Comparison of ENCODE assay signal across 20 cellular contexts in genomic region chr2:69994166-69994565, GRCh38.
"Had no signal": no experiment of that assay in that cellular context is flagged by ENCODE, and none has a peak within 500 bp of the region (broad histone marks: within the 10 kb centered on the region; RNA-seq: fewer than 3 reads in every experiment).

No MANE protein-coding gene starts in this region.

- H3K27ac Mint-ChIP-seq: activated B cell treated with CpG ODN at 0.5 μM for 24 hours; activated CD4-positive, alpha-beta T cell treated with anti-CD3 and anti-CD28 coated beads for 36 hours; dendritic cell treated with granulocyte-macrophage colony-stimulating factor and Interleukin-4, amounts not matched to agents 40 ng/mL and 50 ng/mL, for 4 days; stimulated activated effector memory CD8-positive, alpha-beta T cell treated with anti-CD3 and anti-CD28 coated beads, Interleukin-12 subunit alpha, Interleukin-12 subunit beta, amount 100 ng/mL, for 72 hours; stimulated activated naive CD8-positive, alpha-beta T cell treated with anti-CD3 and anti-CD28 coated beads, Interleukin-15, amount 100 ng/mL, for 72 hours had no signal

- H3K27ac ChIP-seq: ovary, psoas muscle, right atrium auricular region, skin epidermis, transverse colon, vagina had no signal

- H3K4me1 ChIP-seq: psoas muscle, right atrium auricular region had no signal

- H3K27me3 ChIP-seq: ovary, right atrium auricular region, transverse colon, vagina had no signal

- ATAC-seq: activated CD4-positive, alpha-beta T cell treated with anti-CD3 and anti-CD28 coated beads for 36 hours; left cardiac atrium; natural killer cell treated with Interleukin-12 subunit alpha and Interleukin-12 subunit beta and Interleukin-15 and Interleukin-18, amount 100 ng/mL, for 72 hours; psoas muscle; stimulated activated effector memory CD8-positive, alpha-beta T cell treated with anti-CD3 and anti-CD28 coated beads, Interleukin-12 subunit alpha, Interleukin-12 subunit beta, amount 100 ng/mL, for 72 hours; stimulated activated naive CD8-positive, alpha-beta T cell treated with anti-CD3 and anti-CD28 coated beads, Interleukin-15, amount 100 ng/mL, for 72 hours had no signal

- H3K36me3 ChIP-seq: ovary, transverse colon had no signal

- DNase-seq: activated B cell treated with CpG ODN at 0.5 μM for 24 hours; activated CD4-positive, alpha-beta T cell treated with anti-CD3 and anti-CD28 coated beads for 36 hours; activated CD4-positive, alpha-beta T cell treated with anti-CD3 and anti-CD28 coated beads, Interleukin-2, amount 50 U/mL, for 4 hours; activated naive CD4-positive, alpha-beta T cell; activated T-cell treated with anti-CD3 and anti-CD28 coated beads for 4 hours; effector CD4-positive, alpha-beta T cell; foreskin melanocyte; left cardiac atrium; psoas muscle; stimulated activated CD4-positive, alpha-beta T cell treated with anti-CD3 and anti-CD28 coated beads, Interleukin-1b, Interleukin-23, amount 100 ng/mL, for 48 hours; stimulated activated naive CD8-positive, alpha-beta T cell treated with anti-CD3 and anti-CD28 coated beads, Interleukin-15, amount 100 ng/mL, for 72 hours; T-helper 9 cell; transverse colon had no signal

- H3K9me3 Mint-ChIP-seq: activated B cell treated with CpG ODN at 0.5 μM for 24 hours; dendritic cell treated with granulocyte-macrophage colony-stimulating factor and Interleukin-4, amounts not matched to agents 40 ng/mL and 50 ng/mL, for 4 days; natural killer cell treated with Interleukin-12 subunit alpha and Interleukin-12 subunit beta and Interleukin-15 and Interleukin-18, amount 100 ng/mL, for 72 hours; stimulated activated effector memory CD8-positive, alpha-beta T cell treated with anti-CD3 and anti-CD28 coated beads, Interleukin-12 subunit alpha, Interleukin-12 subunit beta, amount 100 ng/mL, for 72 hours; stimulated activated naive CD8-positive, alpha-beta T cell treated with anti-CD3 and anti-CD28 coated beads, Interleukin-15, amount 100 ng/mL, for 72 hours had no signal

- H3K27me3 Mint-ChIP-seq: activated B cell treated with CpG ODN at 0.5 μM for 24 hours; activated CD4-positive, alpha-beta T cell treated with anti-CD3 and anti-CD28 coated beads for 36 hours; dendritic cell treated with granulocyte-macrophage colony-stimulating factor and Interleukin-4, amounts not matched to agents 40 ng/mL and 50 ng/mL, for 4 days; natural killer cell treated with Interleukin-12 subunit alpha and Interleukin-12 subunit beta and Interleukin-15 and Interleukin-18, amount 100 ng/mL, for 72 hours; stimulated activated naive CD8-positive, alpha-beta T cell treated with anti-CD3 and anti-CD28 coated beads, Interleukin-15, amount 100 ng/mL, for 72 hours had no signal

- H3K4me3 ChIP-seq: ovary, psoas muscle, right atrium auricular region, skin epidermis, transverse colon, vagina had no signal

- H3K36me3 Mint-ChIP-seq: natural killer cell treated with Interleukin-12 subunit alpha and Interleukin-12 subunit beta and Interleukin-15 and Interleukin-18, amount 100 ng/mL, for 72 hours had no signal

- H3K4me1 Mint-ChIP-seq: activated B cell treated with CpG ODN at 0.5 μM for 24 hours had no signal

- H3K9me3 ChIP-seq: ovary, psoas muscle, right atrium auricular region, transverse colon, vagina had no signal

- H3K4me3 Mint-ChIP-seq: activated B cell treated with CpG ODN at 0.5 μM for 24 hours; activated CD4-positive, alpha-beta T cell treated with anti-CD3 and anti-CD28 coated beads for 36 hours; dendritic cell treated with granulocyte-macrophage colony-stimulating factor and Interleukin-4, amounts not matched to agents 40 ng/mL and 50 ng/mL, for 4 days; natural killer cell treated with Interleukin-12 subunit alpha and Interleukin-12 subunit beta and Interleukin-15 and Interleukin-18, amount 100 ng/mL, for 72 hours; stimulated activated effector memory CD8-positive, alpha-beta T cell treated with anti-CD3 and anti-CD28 coated beads, Interleukin-12 subunit alpha, Interleukin-12 subunit beta, amount 100 ng/mL, for 72 hours; stimulated activated naive CD8-positive, alpha-beta T cell treated with anti-CD3 and anti-CD28 coated beads, Interleukin-15, amount 100 ng/mL, for 72 hours had no signal
